ENCODE assay signal across 22 cellular contexts in the genomic region with DNA sequence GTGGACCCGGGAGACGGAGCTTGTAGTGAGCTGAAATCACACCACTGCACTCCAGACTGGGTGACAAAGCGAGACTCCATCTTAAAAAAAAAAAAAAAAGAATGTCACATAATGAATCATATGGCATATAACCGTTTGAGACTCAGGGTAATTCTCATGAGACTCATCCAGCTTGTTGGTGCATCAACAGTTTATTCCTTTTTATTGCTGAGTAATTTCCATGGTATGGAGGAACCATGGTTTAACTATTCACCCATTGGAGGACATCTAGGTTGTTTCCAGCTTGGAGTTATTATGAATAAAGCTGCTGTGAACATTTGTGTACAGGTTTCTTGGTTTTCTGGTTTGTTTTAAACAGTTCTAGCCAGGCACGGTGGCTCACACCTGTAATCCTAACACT. TPM values are rescaled to one million over a fixed set of nuclear protein-coding genes. Genes with fewer than 3 reads are reported as not detected.
DNase-seq lines count a peak whose midpoint lies in the region; ATAC-seq and TF ChIP-seq lines count a peak whose summit lies in the region.
"Had no signal": no experiment of that assay in that cellular context is flagged by ENCODE, and none has a peak within 500 bp of the region (broad histone marks: within the 10 kb centered on the region; RNA-seq: fewer than 3 reads in every experiment).

No MANE protein-coding gene starts in this region.

- H2BK5ac ChIP-seq in IMR-90 (ENCODE audit: low read depth, low read length, poor library complexity, severe bottlenecking) (peak overlapping the region; percentile 87), mesenchymal stem cell (ENCODE audit: low read depth, low read length, poor library complexity, severe bottlenecking) (no peak overlapping the region)

- H2BK120ac ChIP-seq in IMR-90 (ENCODE audit: low read depth, low read length) (peak overlapping the region; percentile 75), mesenchymal stem cell (ENCODE audit: low read depth, low read length) (no peak overlapping the region)

- in situ Hi-C loops in IMR-90 (cut with MboI; ENCODE audit: low sequenced_read_pairs): no loop called here

- H3K56ac ChIP-seq in IMR-90 (ENCODE audit: extremely low read depth, insufficient read depth, low read length): no peak overlapping the region

- H3K4me3 ChIP-seq in AG09309 (ENCODE audit: control insufficient read depth, low read depth, low read length): no peak overlapping the region
- no peak overlapping the region for H3K4me3 ChIP-seq in IMR-90 (ENCODE audit: insufficient read depth, low read depth, low read length)
- no peak overlapping the region for H3K4me3 ChIP-seq in epithelial cell of esophagus (ENCODE audit: low read length)
- no peak overlapping the region for H3K4me3 ChIP-seq in mesenchymal stem cell (ENCODE audit: insufficient read depth in 1 of 2, low read depth in 1 of 2, low read length in 2 of 2)
- H3K4me3 ChIP-seq in MG63: no peak overlapping the region
- H3K4me3 ChIP-seq: BLaER1, cardiac muscle cell, right atrium auricular region, SJCRH30, tibial artery had no signal

- no peak overlapping the region for H3K9ac ChIP-seq in IMR-90 (ENCODE audit: low read depth, low read length)
- peak overlapping the region; percentile 34 for H3K9ac ChIP-seq in mesenchymal stem cell (ENCODE audit: low read length)
- H3K9ac ChIP-seq: BLaER1 had no signal

- H2AK5ac ChIP-seq in IMR-90 (ENCODE audit: low read depth, low read length): peak overlapping the region; percentile 59
- H2AK5ac ChIP-seq in mesenchymal stem cell (ENCODE audit: low read length, severe bottlenecking): no peak overlapping the region

- H3K79me1 ChIP-seq in IMR-90 (ENCODE audit: low read depth in 1 of 2, low read length in 2 of 2): peaks cover 4 to 48% of the 10 kb centered on the region in 2 experiments; a peak in 3 of 4 replicates
- peaks cover 2% of the 10 kb centered on the region for H3K79me1 ChIP-seq in mesenchymal stem cell (replicated peaks; ENCODE audit: low read length, poor library complexity, severe bottlenecking)

- BruUV-seq in IMR-90 (replicated peaks; lab: Mats Ljungman, UMichigan): no TSS peak

- H3K4me1 ChIP-seq in IMR-90 (ENCODE audit: control insufficient read depth, insufficient read depth, low read length) (peaks cover 14% of the 10 kb centered on the region), mesenchymal stem cell (ENCODE audit: control insufficient read depth, insufficient read depth, low read depth, low read length) (peaks cover 10% of the 10 kb centered on the region)

- H3K9me3 ChIP-seq in IMR-90 (ENCODE audit: control insufficient read depth, insufficient read depth, low read length) (peaks cover 9% of the 10 kb centered on the region), mesenchymal stem cell (ENCODE audit: control insufficient read depth, low read length) (peaks cover 12% of the 10 kb centered on the region), MG63 (peaks cover 9% of the 10 kb centered on the region)

- peak overlapping the region; percentile 69; the same call in 1 of the 2 replicates for H2BK20ac ChIP-seq in IMR-90 (ENCODE audit: low read depth, low read length)

- H2BK15ac ChIP-seq in IMR-90 (ENCODE audit: low read depth, low read length) (peak overlapping the region; percentile 35; the same call in 1 of the 3 replicates), mesenchymal stem cell (ENCODE audit: low read depth, poor library complexity, severe bottlenecking) (no peak overlapping the region)

- H2AFZ ChIP-seq in IMR-90 (replicated peaks; ENCODE audit: low read length, poor library complexity): peak overlapping the region; percentile 39
- no peak overlapping the region for H2AFZ ChIP-seq in mesenchymal stem cell (ENCODE audit: low read depth, low read length)

- H4K91ac ChIP-seq in IMR-90 (ENCODE audit: insufficient read depth, low read depth, low read length) (peak overlapping the region; percentile 57; the same call in 1 of the 2 replicates), mesenchymal stem cell (ENCODE audit: low read length) (no peak overlapping the region)

- H3K18ac ChIP-seq in IMR-90 (ENCODE audit: low read depth, low read length) (peak overlapping the region; percentile 60; the same call in 1 of the 2 replicates), mesenchymal stem cell (ENCODE audit: low read depth in 1 of 2, low read length in 2 of 2) (peak overlapping the region in 1 of 2 experiments; percentile 5)

- peak overlapping the region; percentile 43; the same call in 1 of the 2 replicates for H4K5ac ChIP-seq in IMR-90 (ENCODE audit: low read depth, low read length)

- peak; percentile 46 for DNase-seq in AG09309 (ENCODE audit: low read depth)
- DNase-seq in IMR-90: peak; percentile 86
- peak; percentile 44 for DNase-seq in epithelial cell of esophagus (ENCODE audit: low read depth)
- peak; percentile 29 for DNase-seq in mesenchymal stem cell
- DNase-seq in MG63: no peak
- DNase-seq in AML-193 (lab: John Stamatoyannopoulos, UW): no peak
- DNase-seq: activated CD4-positive, alpha-beta T cell treated with anti-CD3 and anti-CD28 coated beads for 1 hour; activated naive CD8-positive, alpha-beta T cell treated with anti-CD3 and anti-CD28 coated beads, Interleukin-2, amount 50 U/mL, for 24 hours; Calu3; Karpas-422; left cardiac atrium; NCI-H1436; NCI-H2171; SJCRH30; stimulated activated CD4-positive, alpha-beta T cell treated with anti-CD3 and anti-CD28 coated beads, Interleukin-15, amount 100 ng/mL, for 24 hours; stimulated activated naive B cell treated with anti-CD40 and anti-IgM and Interleukin-4, amounts not matched to agents 10 μg/mL and 1 μg/mL and 100 μg/mL, for 72 hours; tibial artery had no signal

- CTCF ChIA-PET in IMR-90 (lab: Yijun Ruan, JAX): interaction anchor here (0.6 to 0.8 kb wide), 2 partner anchors 12 to 61 kb away, joined by 3 read pairs; no protein-coding TSS in a partner anchor

- H3K4me2 ChIP-seq in IMR-90 (ENCODE audit: low read depth, low read length): peak overlapping the region; percentile 41; the same call in 1 of the 2 replicates
- no peak overlapping the region for H3K4me2 ChIP-seq in mesenchymal stem cell (ENCODE audit: low read length, poor library complexity, severe bottlenecking)
- H3K4me2 ChIP-seq: BLaER1 had no signal

- H3K27ac ChIP-seq in IMR-90 (ENCODE audit: insufficient read depth, low read length) (peak overlapping the region; percentile 45), mesenchymal stem cell (ENCODE audit: low read length, poor library complexity, severe bottlenecking) (no peak overlapping the region)
- H3K27ac ChIP-seq: BLaER1, cardiac muscle cell, right atrium auricular region, SJCRH30, tibial artery had no signal

- H3K27me3 ChIP-seq in IMR-90 (ENCODE audit: control insufficient read depth, insufficient read depth, low read length) (no peaks in the 10 kb centered on the region), mesenchymal stem cell (ENCODE audit: control insufficient read depth in 1 of 2, insufficient read depth in 1 of 2, low read length in 2 of 2) (no peaks in the 10 kb centered on the region), MG63 (no peaks in the 10 kb centered on the region)
- H3K27me3 ChIP-seq: BLaER1, cardiac muscle cell, right atrium auricular region, SJCRH30, tibial artery had no signal

- H3K14ac ChIP-seq in IMR-90 (replicated peaks; ENCODE audit: low read depth, low read length): peak overlapping the region; percentile 79
- H3K14ac ChIP-seq in mesenchymal stem cell (ENCODE audit: low read length in 2 of 2): no peak overlapping the region

- TF ChIP-seq CTCF in AG09309 (IDR thresholded peaks at IDR 0.05; ENCODE audit: control insufficient read depth, insufficient read depth, low read depth, low read length, missing control alignments) (no peak), IMR-90 (conservative IDR thresholded peaks at IDR 0.05; ENCODE audit: low read depth, low read length) (no peak), epithelial cell of esophagus (IDR thresholded peaks at IDR 0.05; ENCODE audit: insufficient read depth, low read depth, low read length, missing control alignments) (no peak)

- H2AK9ac ChIP-seq in IMR-90 (replicated peaks; ENCODE audit: low read depth, low read length, poor library complexity): no peak overlapping the region

- dilution Hi-C loops in IMR-90 (cut with HindIII; ENCODE audit: low sequenced_read_pairs, unreplicated experiment): no loop called here

- intact Hi-C loops in IMR-90 (cut with micrococcal nuclease): no loop called here

- TF ChIP-seq RAD21 in IMR-90 (IDR thresholded peaks at IDR 0.05; ENCODE audit: low read length): no peak

- no CpG with 5 or more reads among the region's 5 CpGs for WGBS in IMR-90 (ENCODE audit: extremely low coverage in 2 of 2, insufficient read length in 1 of 2), 2 experiments
- WGBS in mesenchymal stem cell: 59% methylated on average over 3 of the region's 5 CpGs

- H3K23ac ChIP-seq in IMR-90 (ENCODE audit: low read depth, low read length) (no peak overlapping the region), mesenchymal stem cell (ENCODE audit: low read length in 2 of 2) (no peak overlapping the region)

- H3K36me3 ChIP-seq in IMR-90 (ENCODE audit: control insufficient read depth, insufficient read depth, low read length): peaks cover 9% of the 10 kb centered on the region
- H3K36me3 ChIP-seq in mesenchymal stem cell (ENCODE audit: control insufficient read depth in 1 of 2, insufficient read depth in 2 of 2, low read depth in 1 of 2, low read length in 2 of 2): peaks cover 4 to 36% of the 10 kb centered on the region in 2 experiments
- no peaks in the 10 kb centered on the region for H3K36me3 ChIP-seq in MG63
- H3K36me3 ChIP-seq: cardiac muscle cell, SJCRH30 had no signal

- no peak for TF ChIP-seq POLR2A in IMR-90 (IDR thresholded peaks at IDR 0.05; ENCODE audit: low read depth, low read length)

- no peak overlapping the region for H2BK12ac ChIP-seq in mesenchymal stem cell (ENCODE audit: low read length in 2 of 2)

- peaks cover 13% of the 10 kb centered on the region for H3K9me1 ChIP-seq in IMR-90 (ENCODE audit: insufficient read depth, low read length)

- no peaks in the 10 kb centered on the region; the same call in 1 of the 2 replicates for H4K20me1 ChIP-seq in IMR-90 (ENCODE audit: insufficient read depth, low read length)

- POLR2A ChIA-PET in IMR-90 (lab: Charles Lee; ENCODE audit: unreplicated experiment): no interaction called here

- H4K8ac ChIP-seq in IMR-90 (ENCODE audit: low read depth in 2 of 2, low read length in 2 of 2) (peak overlapping the region in 1 of 2 experiments; percentile 70; a peak in 1 of 4 replicates), mesenchymal stem cell (ENCODE audit: low read length) (no peak overlapping the region)

- peak overlapping the region; percentile 80 for H3K4ac ChIP-seq in IMR-90 (ENCODE audit: low read depth, low read length)
- no peak overlapping the region for H3K4ac ChIP-seq in mesenchymal stem cell (ENCODE audit: low read depth in 1 of 2, low read length in 2 of 2)

- peak; percentile 95 for ATAC-seq in IMR-90 (ENCODE audit: low read depth)
- ATAC-seq in GM18858 (IDR thresholded peaks at IDR 0.05; ENCODE audit: unreplicated experiment): no peak
- ATAC-seq in GM19351 (IDR thresholded peaks at IDR 0.05; ENCODE audit: unreplicated experiment): no peak
- ATAC-seq: activated naive CD8-positive, alpha-beta T cell treated with anti-CD3 and anti-CD28 coated beads, Interleukin-2, amount 50 U/mL, for 24 hours; left cardiac atrium; stimulated activated naive B cell treated with anti-CD40 and anti-IgM and Interleukin-4, amounts not matched to agents 10 μg/mL and 1 μg/mL and 100 μg/mL, for 72 hours had no signal

RNA-seq across cellular contexts. Expression of a gene that starts 25.3 kb away (rescaled TPM):
- total RNA-seq in IMR-90 (2012; rRNA removed): 6.1 and 7.0 TPM in 2 replicates
- 3.1 and 3.3 TPM in 2 replicates for polyA plus RNA-seq in IMR-90 (2012; rRNA removed)
- polyA plus RNA-seq in IMR-90 (2012; cell fraction: cytosol; rRNA removed): 3.2 and 3.3 TPM in 2 replicates
- 3.0 and 5.9 TPM in 2 replicates for polyA plus RNA-seq in IMR-90 (2012; cell fraction: nucleus; rRNA removed; ENCODE audit: low replicate concordance)
- polyA plus RNA-seq in mesenchymal stem cell (2013, experiment 1 of 2): 7.7 TPM
- 6.9 TPM for polyA plus RNA-seq in mesenchymal stem cell (2013, experiment 2 of 2)
- 1.9 and 3.6 TPM in 2 replicates for total RNA-seq in MG63 (2014; rRNA removed; shearing (Covaris generic); ENCODE audit: low replicate concordance)

Comparison
In these comparisons a context has a peak if more than half of its experiments do, and no peak if none do; other contexts are left out.
1. DNase-seq: peak in AG09309 (single experiment), IMR-90 (single experiment), epithelial cell of esophagus (single experiment) and mesenchymal stem cell (single experiment); none in MG63 (single experiment) and AML-193 (0 of 2).